In genomic region chr2:219765236-219765635, GRCh38 we compare ENCODE assay signal across 20 cellular contexts.
DNase-seq lines count a peak whose midpoint lies in the region; ATAC-seq and TF ChIP-seq lines count a peak whose summit lies in the region.
"Had no signal": no experiment of that assay in that cellular context is flagged by ENCODE, and none has a peak within 500 bp of the region (broad histone marks: within the 10 kb centered on the region; RNA-seq: fewer than 3 reads in every experiment).

No MANE protein-coding gene starts in this region.

- no peak overlapping the region for H2BK15ac ChIP-seq in mesenchymal stem cell (ENCODE audit: low read depth, poor library complexity, severe bottlenecking)

- no peak overlapping the region for H3K27ac Mint-ChIP-seq in endodermal cell
- H3K27ac Mint-ChIP-seq: CD8-positive, alpha-beta T cell had no signal

- H2AK5ac ChIP-seq in mesenchymal stem cell (ENCODE audit: low read length, severe bottlenecking): no peak overlapping the region

- H2BK120ac ChIP-seq in mesenchymal stem cell (ENCODE audit: low read depth, low read length): no peak overlapping the region

- TF ChIP-seq CTCF in NB4 (IDR thresholded peaks at IDR 0.05; ENCODE audit: low read depth, low read length) (no peak), endodermal cell (conservative IDR thresholded peaks at IDR 0.05) (no peak)

- H3K27ac ChIP-seq in endodermal cell (ENCODE audit: low read depth, low read length) (peak overlapping the region; percentile 59), mesenchymal stem cell (ENCODE audit: low read length, poor library complexity, severe bottlenecking) (no peak overlapping the region)
- H3K27ac ChIP-seq: BLaER1 had no signal

- H3K9me3 Mint-ChIP-seq in endodermal cell: peaks cover 1% of the 10 kb centered on the region
- H3K9me3 Mint-ChIP-seq: CD8-positive, alpha-beta T cell had no signal

- H3K9me3 ChIP-seq in endodermal cell (ENCODE audit: control insufficient read depth, low read length): no peaks in the 10 kb centered on the region
- H3K9me3 ChIP-seq in mesenchymal stem cell (ENCODE audit: control insufficient read depth, low read length): no peaks in the 10 kb centered on the region
- H3K9me3 ChIP-seq: BLaER1, MG63, SK-N-SH had no signal

- H2AFZ ChIP-seq in mesenchymal stem cell (ENCODE audit: low read depth, low read length): no peak overlapping the region

- DNase-seq in SIG-M5 treated with dmso at 0.1 percent for 504 hours (lab: John Stamatoyannopoulos, UW; ENCODE audit: unreplicated experiment) (peak; percentile 36), SIG-M5 (lab: John Stamatoyannopoulos, UW) (no peak), HT1080 (ENCODE audit: low read depth) (peak; percentile 16), NB4 (ENCODE audit: low read depth) (peak; percentile 53), endodermal cell (no peak), left lobe of liver (ENCODE audit: low spot score) (no peak), mesenchymal stem cell (no peak)
- DNase-seq: CD8-positive, alpha-beta T cell; GF-D8; GOT3; KBM-7; MG63; NCI-H1436; NCI-H2029; NCI-H2171; NCI-H446 treated with DMSO at 0.1 percent for 48 hours; PC-3; SK-N-SH had no signal

- no peak for TF ChIP-seq POLR2A in NB4 (IDR thresholded peaks at IDR 0.05; ENCODE audit: extremely low read depth, insufficient read length)

- H3K27me3 ChIP-seq in endodermal cell (ENCODE audit: control insufficient read depth, insufficient read depth, low read length, poor library complexity, severe bottlenecking) (no peaks in the 10 kb centered on the region), mesenchymal stem cell (ENCODE audit: control insufficient read depth in 1 of 2, insufficient read depth in 1 of 2, low read length in 2 of 2) (peaks cover 0 to 12% of the 10 kb centered on the region in 2 experiments)
- H3K27me3 ChIP-seq: BLaER1, MG63 had no signal

- no peaks in the 10 kb centered on the region for H3K36me3 Mint-ChIP-seq in endodermal cell (ENCODE audit: low read depth)
- H3K36me3 Mint-ChIP-seq: CD8-positive, alpha-beta T cell had no signal

- no peak for ATAC-seq in HG03457 (IDR thresholded peaks at IDR 0.05; ENCODE audit: unreplicated experiment)
- no peak for ATAC-seq in left lobe of liver
- ATAC-seq: CD8-positive, alpha-beta T cell; PC-3 had no signal

- H3K4me1 Mint-ChIP-seq in endodermal cell: no peaks in the 10 kb centered on the region

- H3K36me3 ChIP-seq in endodermal cell (ENCODE audit: control insufficient read depth, insufficient read depth, low read length) (no peaks in the 10 kb centered on the region), mesenchymal stem cell (ENCODE audit: control insufficient read depth in 1 of 2, insufficient read depth in 2 of 2, low read depth in 1 of 2, low read length in 2 of 2) (no peaks in the 10 kb centered on the region)
- H3K36me3 ChIP-seq: BLaER1, MG63 had no signal

- H3K14ac ChIP-seq in mesenchymal stem cell (ENCODE audit: low read length in 2 of 2): no peak overlapping the region

- no peaks in the 10 kb centered on the region for H3K79me1 ChIP-seq in mesenchymal stem cell (replicated peaks; ENCODE audit: low read length, poor library complexity, severe bottlenecking)

- no peak overlapping the region for H4K91ac ChIP-seq in mesenchymal stem cell (ENCODE audit: low read length)

- no peak overlapping the region for H3K4me2 ChIP-seq in mesenchymal stem cell (ENCODE audit: low read length, poor library complexity, severe bottlenecking)
- H3K4me2 ChIP-seq: BLaER1, SK-N-SH had no signal

- H2BK5ac ChIP-seq in mesenchymal stem cell (ENCODE audit: low read depth, low read length, poor library complexity, severe bottlenecking): no peak overlapping the region

- H3K9ac ChIP-seq in endodermal cell (ENCODE audit: extremely low read depth, low read length, poor library complexity, severe bottlenecking) (no peak overlapping the region), mesenchymal stem cell (ENCODE audit: low read length) (no peak overlapping the region)
- H3K9ac ChIP-seq: BLaER1, SK-N-SH had no signal

- no peak overlapping the region for H3K4ac ChIP-seq in mesenchymal stem cell (ENCODE audit: low read depth in 1 of 2, low read length in 2 of 2)

- 81 to 91% methylated on average over 3 of the region's 3 CpGs for WGBS in endodermal cell (ENCODE audit: insufficient coverage in 1 of 2, insufficient read length in 1 of 2), 2 experiments
- WGBS in mesenchymal stem cell: 70% methylated on average over 3 of the region's 3 CpGs

- H3K4me3 ChIP-seq in NB4 (ENCODE audit: low read depth, low read length) (no peak overlapping the region), endodermal cell (ENCODE audit: low read length) (no peak overlapping the region), mesenchymal stem cell (ENCODE audit: insufficient read depth in 1 of 2, low read depth in 1 of 2, low read length in 2 of 2) (no peak overlapping the region)
- H3K4me3 ChIP-seq: BLaER1, MG63 had no signal

- H4K8ac ChIP-seq in mesenchymal stem cell (ENCODE audit: low read length): no peak overlapping the region

- no peak overlapping the region for H3K18ac ChIP-seq in mesenchymal stem cell (ENCODE audit: low read depth in 1 of 2, low read length in 2 of 2)

- H3K27me3 Mint-ChIP-seq in endodermal cell (ENCODE audit: insufficient read depth): no peaks in the 10 kb centered on the region

- H3K4me1 ChIP-seq in endodermal cell (ENCODE audit: control insufficient read depth, insufficient read depth, low read length): no peaks in the 10 kb centered on the region
- H3K4me1 ChIP-seq in mesenchymal stem cell (ENCODE audit: control insufficient read depth, insufficient read depth, low read depth, low read length): no peaks in the 10 kb centered on the region
- H3K4me1 ChIP-seq: BLaER1 had no signal

- no peak overlapping the region for H3K23ac ChIP-seq in mesenchymal stem cell (ENCODE audit: low read length in 2 of 2)

- no peak overlapping the region for H2BK12ac ChIP-seq in mesenchymal stem cell (ENCODE audit: low read length in 2 of 2)

- H3K4me3 Mint-ChIP-seq in endodermal cell: no peak overlapping the region
- H3K4me3 Mint-ChIP-seq: CD8-positive, alpha-beta T cell had no signal

Comparison
In these comparisons a context has a peak if more than half of its experiments do, and no peak if none do; other contexts are left out.
1. DNase-seq: peak in SIG-M5 treated with dmso at 0.1 percent for 504 hours (single experiment), HT1080 (single experiment) and NB4 (single experiment); none in SIG-M5 (single experiment), endodermal cell (single experiment), left lobe of liver (single experiment) and mesenchymal stem cell (single experiment).